In the genomic region with DNA sequence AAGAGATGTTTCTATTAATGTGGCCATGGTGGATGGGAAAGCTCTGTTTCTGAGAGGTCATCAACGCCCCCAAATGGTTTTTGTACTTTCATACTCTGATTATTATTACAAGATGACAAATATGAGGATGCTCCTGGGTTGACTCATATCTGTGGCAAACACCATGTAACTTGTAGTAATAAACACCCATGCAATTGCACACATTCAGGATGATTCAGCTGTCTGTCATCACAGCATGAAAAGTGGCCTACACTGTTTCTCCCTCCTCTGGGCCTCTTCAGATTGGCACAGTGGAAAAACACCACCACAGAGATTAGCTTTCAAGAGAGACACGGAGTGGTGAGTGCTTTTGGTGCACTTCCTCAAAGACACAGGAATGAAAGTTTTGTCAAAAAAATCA, we compare ENCODE assay signal across 9 cellular contexts.
DNase-seq lines count a peak whose midpoint lies in the region; ATAC-seq and TF ChIP-seq lines count a peak whose summit lies in the region.
"Had no signal": no experiment of that assay in that cellular context is flagged by ENCODE, and none has a peak within 500 bp of the region (broad histone marks: within the 10 kb centered on the region; RNA-seq: fewer than 3 reads in every experiment).

No MANE protein-coding gene starts in this region.

- no peak overlapping the region for H3K27ac Mint-ChIP-seq in mesothelial cell of epicardium

- no peak overlapping the region for H3K4me3 ChIP-seq in HAP-1

- in situ Hi-C loops in HAP-1 (cut with MboI; ENCODE audit: low sequenced_read_pairs): no loop called here

- TF ChIP-seq CTCF in mesothelial cell of epicardium (IDR thresholded peaks at IDR 0.05; ENCODE audit: unreplicated experiment): no peak

- H3K4me1 ChIP-seq in HAP-1: no peaks in the 10 kb centered on the region

- peak; percentile 32 for DNase-seq in 8988T
- peak; percentile 81 for DNase-seq in MV-4-11 (lab: John Stamatoyannopoulos, UW)
- peak; percentile 96 for DNase-seq in dedifferentiated amniotic fluid mesenchymal stem cell (ENCODE audit: extremely low spot score)
- DNase-seq in mesothelial cell of epicardium (ENCODE audit: low spot score in 2 of 2, unreplicated experiment in 2 of 2): no peak
- no peak for DNase-seq in HAP-1 (ENCODE audit: low spot score in 2 of 2)
- DNase-seq in NCI-H524 (lab: John Stamatoyannopoulos, UW): no peak
- DNase-seq: NCI-H2171 treated with DMSO at 0.1 percent for 48 hours had no signal

- peak; percentile 81 for ATAC-seq in GM18858 (IDR thresholded peaks at IDR 0.05; ENCODE audit: unreplicated experiment)
- ATAC-seq in GM21515 (IDR thresholded peaks at IDR 0.05; ENCODE audit: unreplicated experiment): no peak

- 0 out of 2 replicates have a peak, but pooled peaks cover 3% of the 10 kb centered on the region for H3K27me3 ChIP-seq in HAP-1 (ENCODE audit: low read depth)

- H3K4me1 Mint-ChIP-seq in mesothelial cell of epicardium: peaks cover 16% of the 10 kb centered on the region

- H3K36me3 ChIP-seq in HAP-1 (replicated peaks): no peaks in the 10 kb centered on the region

- H3K36me3 Mint-ChIP-seq in mesothelial cell of epicardium: no peaks in the 10 kb centered on the region

- H3K4me3 Mint-ChIP-seq in mesothelial cell of epicardium: no peak overlapping the region

- H3K27me3 Mint-ChIP-seq in mesothelial cell of epicardium (ENCODE audit: low read depth): peaks cover 15% of the 10 kb centered on the region

- no peaks in the 10 kb centered on the region for H3K9me3 ChIP-seq in HAP-1

- no peaks in the 10 kb centered on the region for H3K9me3 Mint-ChIP-seq in mesothelial cell of epicardium

Comparison
In these comparisons a context has a peak if more than half of its experiments do, and no peak if none do; other contexts are left out.
1. DNase-seq: peak in 8988T (single experiment), MV-4-11 (single experiment) and dedifferentiated amniotic fluid mesenchymal stem cell (single experiment); none in mesothelial cell of epicardium (0 of 2), HAP-1 (0 of 2) and NCI-H524 (0 of 2).